In genomic region chr11:47641585-47642098, GRCh38 we compare ENCODE assay signal across 8 cellular contexts. TPM values are rescaled to one million over a fixed set of nuclear protein-coding genes. Genes with fewer than 3 reads are reported as not detected.
DNase-seq lines count a peak whose midpoint lies in the region; ATAC-seq and TF ChIP-seq lines count a peak whose summit lies in the region.

No MANE protein-coding gene starts in this region.

- H3K9ac ChIP-seq in iPS-15b (ENCODE audit: low read depth, low read length) (peak overlapping the region; percentile 92), smooth muscle cell (ENCODE audit: low read depth) (peak overlapping the region; percentile 90)

- peaks cover 25% of the 10 kb centered on the region for H3K79me2 ChIP-seq in smooth muscle cell (ENCODE audit: low read depth)

- peak overlapping the region; percentile 95 for H3K4me3 Mint-ChIP-seq in activated naive CD4-positive, alpha-beta T cell treated with anti-CD3 and anti-CD28 coated beads, Interleukin-2, amount 50 U/mL, for 24 hours
- peak overlapping the region; percentile 99 for H3K4me3 Mint-ChIP-seq in activated naive CD8-positive, alpha-beta T cell

- 7% methylated on average over 14 of the region's 14 CpGs for WGBS in smooth muscle cell (ENCODE audit: low lambda C conversion rate)

- DNase-seq in activated naive CD4-positive, alpha-beta T cell treated with anti-CD3 and anti-CD28 coated beads, Interleukin-2, amount 50 U/mL, for 16 hours = no peak
- DNase-seq in smooth muscle cell (lab: John Stamatoyannopoulos, UW; ENCODE audit: unreplicated experiment) (no peak), left colon (no peak), NCI-H146 (lab: John Stamatoyannopoulos, UW) (no peak), GDM1 (lab: John Stamatoyannopoulos, UW) (no peak)

- peaks cover 2% of the 10 kb centered on the region for H3F3A ChIP-seq in smooth muscle cell (ENCODE audit: low read depth)

- peak overlapping the region; percentile 99 for H2AFZ ChIP-seq in smooth muscle cell (ENCODE audit: low read depth)

- peaks cover 28% of the 10 kb centered on the region for H3K4me1 Mint-ChIP-seq in activated naive CD4-positive, alpha-beta T cell treated with anti-CD3 and anti-CD28 coated beads, Interleukin-2, amount 50 U/mL, for 24 hours
- peaks cover 27% of the 10 kb centered on the region for H3K4me1 Mint-ChIP-seq in activated naive CD8-positive, alpha-beta T cell (ENCODE audit: low read depth)

- peaks cover 9% of the 10 kb centered on the region for H3K36me3 Mint-ChIP-seq in activated naive CD4-positive, alpha-beta T cell treated with anti-CD3 and anti-CD28 coated beads, Interleukin-2, amount 50 U/mL, for 24 hours
- peaks cover 3% of the 10 kb centered on the region for H3K36me3 Mint-ChIP-seq in activated naive CD8-positive, alpha-beta T cell

- intact Hi-C loops in left colon (cut with DNase I, micrococcal nuclease) = no loop called here

- ATAC-seq in left colon = no peak

- no peak for TF ChIP-seq CTCF in smooth muscle cell (IDR thresholded peaks at IDR 0.05; ENCODE audit: borderline replicate concordance, insufficient read depth, poor library complexity, severe bottlenecking)

- no peaks in the 10 kb centered on the region for H3K27me3 ChIP-seq in iPS-15b (ENCODE audit: control insufficient read depth, insufficient read depth, low read length)
- no peaks in the 10 kb centered on the region for H3K27me3 ChIP-seq in smooth muscle cell (ENCODE audit: low read depth)

- H3K9me3 ChIP-seq in iPS-15b (ENCODE audit: control insufficient read depth, insufficient read depth, low read length) (no peaks in the 10 kb centered on the region), smooth muscle cell (replicated peaks; ENCODE audit: low read depth) (no peaks in the 10 kb centered on the region)

- H3K27ac Mint-ChIP-seq in activated naive CD4-positive, alpha-beta T cell treated with anti-CD3 and anti-CD28 coated beads, Interleukin-2, amount 50 U/mL, for 24 hours = peak overlapping the region; percentile 91
- peak overlapping the region; percentile 91 for H3K27ac Mint-ChIP-seq in activated naive CD8-positive, alpha-beta T cell

- peak overlapping the region; percentile 88 for H3K27ac ChIP-seq in smooth muscle cell (ENCODE audit: low read depth)

- no peaks in the 10 kb centered on the region for H3K9me3 Mint-ChIP-seq in activated naive CD4-positive, alpha-beta T cell treated with anti-CD3 and anti-CD28 coated beads, Interleukin-2, amount 50 U/mL, for 24 hours
- no peaks in the 10 kb centered on the region for H3K9me3 Mint-ChIP-seq in activated naive CD8-positive, alpha-beta T cell (ENCODE audit: low read depth)

- H3K4me2 ChIP-seq in smooth muscle cell = peak overlapping the region; percentile 93

- H3K27me3 Mint-ChIP-seq in activated naive CD4-positive, alpha-beta T cell treated with anti-CD3 and anti-CD28 coated beads, Interleukin-2, amount 50 U/mL, for 24 hours = no peaks in the 10 kb centered on the region
- H3K27me3 Mint-ChIP-seq in activated naive CD8-positive, alpha-beta T cell = no peaks in the 10 kb centered on the region

- H3K4me1 ChIP-seq in iPS-15b (ENCODE audit: control insufficient read depth, insufficient read depth, low read length) = peaks cover 4% of the 10 kb centered on the region
- H3K4me1 ChIP-seq in smooth muscle cell (ENCODE audit: low read depth) = peaks cover 7% of the 10 kb centered on the region

- H4K20me1 ChIP-seq in smooth muscle cell (ENCODE audit: low read depth) = peaks cover 11% of the 10 kb centered on the region

- H3K36me3 ChIP-seq in iPS-15b (ENCODE audit: control insufficient read depth, insufficient read depth, low read length) (peaks cover 5% of the 10 kb centered on the region), smooth muscle cell (ENCODE audit: low read depth) (no peaks in the 10 kb centered on the region)

- H3K4me3 ChIP-seq in iPS-15b (ENCODE audit: low read depth, low read length) (peak overlapping the region; percentile 93), smooth muscle cell (peak overlapping the region; percentile 92)

RNA-seq across cellular contexts. Expression of gene MTCH2, which starts 0.7 kb away (rescaled TPM):
- total RNA-seq in smooth muscle cell (74.0 and 97.0 TPM in 2 replicates), left colon (100 to 1,000 TPM; 131 to 155 TPM)
- polyA plus RNA-seq in smooth muscle cell = 152 and 177 TPM in 2 replicates

RNA-seq across cellular contexts. Expression of gene C1QTNF4, which starts 47.4 kb away (rescaled TPM):
- total RNA-seq in smooth muscle cell (0.09 and 1.3 TPM in 2 replicates), left colon (under 1 TPM; 0.34 to 0.53 TPM)
- polyA plus RNA-seq in smooth muscle cell = 0.48 and 1.0 TPM in 2 replicates

RNA-seq across cellular contexts. Expression of gene FAM180B, which starts 55.2 kb away (rescaled TPM):
- total RNA-seq in smooth muscle cell (not detected in 2 replicates), left colon (under 1 TPM in 1 of 2 donors, not detected in 1; 0.42 TPM)
- 0.46 TPM in 1 of 2 replicates, not detected in the other for polyA plus RNA-seq in smooth muscle cell
